25 cellular contexts compared by ENCODE assay signal in genomic region chr14:87979689-87980088, GRCh38. TPM values are rescaled to one million over a fixed set of nuclear protein-coding genes. Genes with fewer than 3 reads are reported as not detected.
DNase-seq lines count a peak whose midpoint lies in the region; ATAC-seq and TF ChIP-seq lines count a peak whose summit lies in the region.
"Had no signal": no experiment of that assay in that cellular context is flagged by ENCODE, and none has a peak within 500 bp of the region (broad histone marks: within the 10 kb centered on the region; RNA-seq: fewer than 3 reads in every experiment).

No MANE protein-coding gene starts in this region.

- H3K27me3 Mint-ChIP-seq in effector memory CD8-positive, alpha-beta T cell, result no peaks in the 10 kb centered on the region
- H3K27me3 Mint-ChIP-seq: CD4-positive, alpha-beta T cell; CD8-positive, alpha-beta memory T cell had no signal

- H3K27ac Mint-ChIP-seq in effector memory CD8-positive, alpha-beta T cell, result peak overlapping the region; percentile 5
- H3K27ac Mint-ChIP-seq: CD14-positive monocyte; CD4-positive, alpha-beta T cell; GM23338 had no signal

- TF ChIP-seq CTCF in right atrium auricular region (IDR thresholded peaks at IDR 0.05) (no peak), heart right ventricle (IDR thresholded peaks at IDR 0.05) (no peak)

- no peak overlapping the region for H3K4me3 Mint-ChIP-seq in effector memory CD8-positive, alpha-beta T cell
- H3K4me3 Mint-ChIP-seq: CD14-positive monocyte; CD4-positive, alpha-beta T cell; CD8-positive, alpha-beta memory T cell; GM23338; H9 had no signal

- intact Hi-C loops in Right ventricle myocardium inferior (cut with DNase I), result no loop called here
- intact Hi-C loops in heart right ventricle (cut with DNase I), result no loop called here
- intact Hi-C loops in right cardiac atrium (cut with DNase I), result no loop called here

- DNase-seq in Right ventricle myocardium inferior (ENCODE audit: missing footprints) (no peak), right atrium auricular region (ENCODE audit: low spot score) (no peak), heart right ventricle (no peak), right cardiac atrium (no peak), NCI-H446 treated with DMSO at 0.1 percent for 48 hours (lab: John Stamatoyannopoulos, UW) (no peak), SK-N-DZ (ENCODE audit: low spot score) (no peak)
- no peak for DNase-seq in effector memory CD8-positive, alpha-beta T cell
- no peak for DNase-seq in activated CD4-positive, CD25-positive, alpha-beta regulatory T cell (lab: John Stamatoyannopoulos, UW)
- DNase-seq: 8988T; ACHN; AML-193; BE2C; CD4-positive, alpha-beta T cell; CD8-positive, alpha-beta memory T cell; DMS 273 treated with DMSO at 0.1 percent for 48 hours; DMS79; EL; GDM1; H9 had no signal

- H3K4me3 ChIP-seq in right atrium auricular region (no peak overlapping the region), heart right ventricle (no peak overlapping the region), right cardiac atrium (ENCODE audit: low read length) (no peak overlapping the region)
- H3K4me3 ChIP-seq: A549; BLaER1 treated with 17β-estradiol and CSF1 and Interleukin-3, amounts not matched to agents 10 nM and 100 nM; GM23338 had no signal

- peaks cover 61% of the 10 kb centered on the region for H3K36me3 Mint-ChIP-seq in effector memory CD8-positive, alpha-beta T cell (ENCODE audit: insufficient read depth)

- no peaks in the 10 kb centered on the region for H3K9me3 Mint-ChIP-seq in effector memory CD8-positive, alpha-beta T cell
- H3K9me3 Mint-ChIP-seq: CD4-positive, alpha-beta T cell; CD8-positive, alpha-beta memory T cell; GM23338 had no signal

- H3K27ac ChIP-seq in right atrium auricular region (no peak overlapping the region), heart right ventricle (no peak overlapping the region), right cardiac atrium (ENCODE audit: low read length) (no peak overlapping the region)
- H3K27ac ChIP-seq: A549; BLaER1 treated with 17β-estradiol and CSF1 and Interleukin-3, amounts not matched to agents 10 nM and 100 nM had no signal

- WGBS in heart right ventricle, 2 donors, result 90% methylated on average over 1 of the region's 1 CpG
- WGBS in right cardiac atrium, result 98% methylated on average over 1 of the region's 1 CpG

- peaks cover 5 to 6% of the 10 kb centered on the region in 2 donors for H3K4me1 Mint-ChIP-seq in effector memory CD8-positive, alpha-beta T cell (ENCODE audit: low read depth in 2 of 2)
- H3K4me1 Mint-ChIP-seq: CD14-positive monocyte, GM23338, H9 had no signal

- no peaks in the 10 kb centered on the region for H3K27me3 ChIP-seq in right atrium auricular region
- no peaks in the 10 kb centered on the region for H3K27me3 ChIP-seq in heart right ventricle
- H3K27me3 ChIP-seq in right cardiac atrium (ENCODE audit: control insufficient read depth, insufficient read depth), result no peaks in the 10 kb centered on the region
- H3K27me3 ChIP-seq: BE2C; BLaER1 treated with 17β-estradiol and CSF1 and Interleukin-3, amounts not matched to agents 10 nM and 100 nM had no signal

- peak; percentile 86 for ATAC-seq in Right ventricle myocardium inferior
- ATAC-seq in effector memory CD8-positive, alpha-beta T cell (replicated peaks), result no peak
- peak; percentile 52 to 91 (median 81) for ATAC-seq in heart right ventricle
- ATAC-seq in right cardiac atrium, result peak; percentile 20 to 55
- ATAC-seq: A549, GM23338, HCT116 had no signal

- no peaks in the 10 kb centered on the region for H3K4me1 ChIP-seq in right atrium auricular region
- no peaks in the 10 kb centered on the region for H3K4me1 ChIP-seq in heart right ventricle
- no peaks in the 10 kb centered on the region for H3K4me1 ChIP-seq in right cardiac atrium (ENCODE audit: control insufficient read depth, insufficient read depth, low read length)
- H3K4me1 ChIP-seq: A549; BE2C; BLaER1 treated with 17β-estradiol and CSF1 and Interleukin-3, amounts not matched to agents 10 nM and 100 nM had no signal

- no peaks in the 10 kb centered on the region for H3K9me3 ChIP-seq in right atrium auricular region
- H3K9me3 ChIP-seq in heart right ventricle, result no peaks in the 10 kb centered on the region
- H3K9me3 ChIP-seq in right cardiac atrium (ENCODE audit: control insufficient read depth, low read length), result no peaks in the 10 kb centered on the region
- H3K9me3 ChIP-seq: A549; BE2C; BLaER1 treated with 17β-estradiol and CSF1 and Interleukin-3, amounts not matched to agents 10 nM and 100 nM had no signal

- H3K36me3 ChIP-seq in right atrium auricular region (no peaks in the 10 kb centered on the region), heart right ventricle (peaks cover 0 to 73% (median 8%) of the 10 kb centered on the region in 9 donors)
- H3K36me3 ChIP-seq: BE2C had no signal

RNA-seq across cellular contexts. Expression of gene GALC, which starts 13.3 kb away (rescaled TPM):
- total RNA-seq in Right ventricle myocardium inferior, result 11.1 TPM
- total RNA-seq in right atrium auricular region, result 10 to 100 TPM; 20.8 to 21.8 TPM
- total RNA-seq in heart right ventricle, result 10 to 100 TPM; 11.2 to 19.4 (median 14.9) TPM
- polyA plus RNA-seq in heart right ventricle, result 1 to 10 TPM; 4.7 to 9.3 TPM
- total RNA-seq in right cardiac atrium, result 10 to 100 TPM; 19.5 to 20.8 (median 20.4) TPM
- polyA plus RNA-seq in right cardiac atrium, result 9.9 TPM
- polyA plus RNA-seq in SK-N-DZ (2014; cell fraction: cytosol; rRNA removed), result 4.4 and 6.1 TPM in 2 replicates
- polyA plus RNA-seq in SK-N-DZ (2014; cell fraction: nucleus; rRNA removed), result 3.2 and 8.3 TPM in 2 replicates
- total RNA-seq: H4 had no signal

RNA-seq across cellular contexts. Expression of gene GPR65, which starts 25.2 kb away (rescaled TPM):
- total RNA-seq in Right ventricle myocardium inferior (0.62 TPM), right atrium auricular region (1 to 10 TPM in 1 of 2 donors, under 1 TPM in 1; 0.26 to 1.3 TPM), heart right ventricle (1 to 10 TPM in 1 of 10 donors, under 1 TPM in 9; 0.09 to 3.2 (median 0.29) TPM), right cardiac atrium (1 to 10 TPM in 3 of 4 donors, under 1 TPM in 1; 0.99 to 2.5 (median 1.2) TPM)
- polyA plus RNA-seq in heart right ventricle (under 1 TPM; 0.29 TPM), right cardiac atrium (0.25 TPM)
- not detected in 2 replicates for polyA plus RNA-seq in SK-N-DZ (2014; cell fraction: cytosol; rRNA removed)
- polyA plus RNA-seq in SK-N-DZ (2014; cell fraction: nucleus; rRNA removed), result not detected in 2 replicates
- total RNA-seq: GM23338, H4, H9 had no signal
- polyA plus RNA-seq: GM23338 had no signal
